ENCODE assay signal across 26 cellular contexts in the genomic region with DNA sequence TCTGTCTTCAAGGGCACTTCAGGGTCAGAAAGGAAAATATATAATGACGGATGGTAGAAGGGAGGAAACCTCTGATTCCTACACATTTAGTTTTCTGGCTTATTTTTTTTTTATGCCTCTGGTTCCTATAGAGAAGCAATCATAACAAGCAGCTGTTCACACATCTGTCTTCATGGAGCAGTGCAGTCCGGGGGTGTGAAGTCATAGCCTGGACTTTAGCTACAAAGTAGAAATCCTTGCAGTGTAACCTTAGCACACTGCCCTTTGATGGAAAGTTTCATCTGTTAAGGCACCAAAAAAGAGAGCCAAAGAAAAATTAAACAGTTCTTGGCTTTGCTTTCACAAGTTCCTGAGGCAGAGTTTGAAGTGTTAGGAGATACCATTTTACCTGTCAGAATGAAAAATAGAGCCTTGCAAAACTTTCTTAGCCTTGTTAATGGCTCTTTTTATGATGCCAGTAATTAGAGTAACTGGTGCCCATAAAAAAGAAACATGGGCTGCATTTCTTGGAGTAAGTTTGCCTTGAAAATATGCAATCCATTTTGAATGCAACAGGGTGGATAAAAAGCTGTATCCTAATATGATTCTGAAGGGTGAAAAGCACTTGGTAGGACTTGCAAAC.
DNase-seq lines count a peak whose midpoint lies in the region; ATAC-seq and TF ChIP-seq lines count a peak whose summit lies in the region.
"Had no signal": no experiment of that assay in that cellular context is flagged by ENCODE, and none has a peak within 500 bp of the region (broad histone marks: within the 10 kb centered on the region; RNA-seq: fewer than 3 reads in every experiment).

No MANE protein-coding gene starts in this region.

- no peaks in the 10 kb centered on the region for H3K27me3 ChIP-seq in esophagus muscularis mucosa
- H3K27me3 ChIP-seq in aorta (ENCODE audit: control insufficient read depth in 1 of 2, insufficient read depth in 2 of 2, low read length in 1 of 2) = no peaks in the 10 kb centered on the region
- H3K27me3 ChIP-seq: adrenal gland, brain microvascular endothelial cell, esophagus squamous epithelium, neutrophil had no signal

- no peak for TF ChIP-seq CTCF in esophagus muscularis mucosa (IDR thresholded peaks at IDR 0.05)
- TF ChIP-seq CTCF in mucosa of descending colon (IDR thresholded peaks at IDR 0.05) = no peak

- TF ChIP-seq POLR2A in esophagus muscularis mucosa (IDR thresholded peaks at IDR 0.05; ENCODE audit: low read depth) = no peak

- WGBS in esophagus muscularis mucosa = 48% methylated on average over 2 of the region's 2 CpGs
- 33 to 34% methylated on average over 2 of the region's 2 CpGs for WGBS in aorta, 2 donors

- H3K4me3 ChIP-seq in esophagus muscularis mucosa (no peak overlapping the region), mucosa of descending colon (no peak overlapping the region), aorta (ENCODE audit: low read length in 2 of 2) (no peak overlapping the region)
- H3K4me3 ChIP-seq: adrenal gland, esophagus squamous epithelium had no signal

- ATAC-seq in mucosa of descending colon (peak; percentile 37), aorta (ENCODE audit: low FRiP score) (peak; percentile 48)
- ATAC-seq: activated CD8-positive, alpha-beta T cell treated with anti-CD3 and anti-CD28 coated beads, Interleukin-2, amount 10 ng/mL, durations not matched to agents 7 days and 5 days; CD8-positive, alpha-beta T cell; stimulated activated effector memory CD8-positive, alpha-beta T cell treated with anti-CD3 and anti-CD28 coated beads, Interleukin-12 subunit alpha, Interleukin-12 subunit beta, amount 100 ng/mL, for 72 hours had no signal

- peak; percentile 4 for DNase-seq in DMS53 (lab: John Stamatoyannopoulos, UW)
- no peak for DNase-seq in DMS53 treated with DMSO at 0.1 percent for 48 hours (lab: John Stamatoyannopoulos, UW; ENCODE audit: unreplicated experiment)
- peak; percentile 26 for DNase-seq in esophagus muscularis mucosa (ENCODE audit: extremely low spot score)
- no peak for DNase-seq in mucosa of descending colon
- DNase-seq in aorta = no peak
- no peak for DNase-seq in AML-193 (lab: John Stamatoyannopoulos, UW)
- DNase-seq in glomerular visceral epithelial cell (ENCODE audit: extremely low spot score) = no peak
- no peak for DNase-seq in ACHN
- DNase-seq: 8988T; activated CD4-positive, alpha-beta T cell treated with anti-CD3 and anti-CD28 coated beads for 4 hours; activated CD8-positive, alpha-beta T cell treated with anti-CD3 and anti-CD28 coated beads, Interleukin-2, amount 10 ng/mL, durations not matched to agents 7 days and 5 days; activated naive CD4-positive, alpha-beta T cell treated with anti-CD3 and anti-CD28 coated beads for 36 hours; adrenal gland; brain microvascular endothelial cell; CD8-positive, alpha-beta T cell; cerebellar nuclear complex; esophagus squamous epithelium; hippocampal formation; Kasumi-1; NCI-H1417 treated with DMSO at 0.1 percent for 48 hours; NCI-H2081; stimulated activated CD4-positive, alpha-beta T cell treated with anti-CD3 and anti-CD28 coated beads, Interleukin-15, amount 100 ng/mL, for 24 hours; SW 1271; trophoblast cell had no signal

- H3K9me3 ChIP-seq in esophagus muscularis mucosa (no peaks in the 10 kb centered on the region), mucosa of descending colon (no peaks in the 10 kb centered on the region), aorta (ENCODE audit: control insufficient read depth, low read length) (no peaks in the 10 kb centered on the region)
- H3K9me3 ChIP-seq: adrenal gland, esophagus squamous epithelium, neutrophil had no signal

- TF ChIP-seq EP300 in esophagus muscularis mucosa (IDR thresholded peaks at IDR 0.05) = no peak

- intact Hi-C loops in esophagus muscularis mucosa (cut with DNase I) = no loop called here
- intact Hi-C loops in mucosa of descending colon (cut with DNase I, micrococcal nuclease) = no loop called here
- intact Hi-C loops in aorta (cut with DNase I) = no loop called here

- in situ Hi-C loops in ACHN (cut with HindIII; ENCODE audit: low pct_ligation_motif_present, low pct_unique_long_range_greater_than_20kb, low sequenced_read_pairs) = no loop called here

- peak overlapping the region; percentile 20 to 59 (median 47) for H3K27ac ChIP-seq in esophagus muscularis mucosa (replicated peaks in 1 of 4)
- peak overlapping the region in 1 of 2 donors; percentile 36 for H3K27ac ChIP-seq in aorta (ENCODE audit: low read depth in 1 of 2, low read length in 2 of 2)
- H3K27ac ChIP-seq: adrenal gland, brain microvascular endothelial cell, esophagus squamous epithelium, neutrophil had no signal

- H3K36me3 ChIP-seq in esophagus muscularis mucosa (peaks cover 0 to 5% (median 0%) of the 10 kb centered on the region in 4 donors), mucosa of descending colon (ENCODE audit: low read depth) (no peaks in the 10 kb centered on the region), aorta (ENCODE audit: control insufficient read depth in 1 of 2, insufficient read depth in 2 of 2, low read length in 1 of 2) (no peaks in the 10 kb centered on the region)
- H3K36me3 ChIP-seq: adrenal gland, brain microvascular endothelial cell, esophagus squamous epithelium, neutrophil had no signal

- H3K4me1 ChIP-seq in esophagus muscularis mucosa (peaks cover 0 to 23% (median 21%) of the 10 kb centered on the region in 4 donors), mucosa of descending colon (ENCODE audit: low read depth) (no peaks in the 10 kb centered on the region), aorta (ENCODE audit: control insufficient read depth in 1 of 2, insufficient read depth in 2 of 2, low read length in 2 of 2) (no peaks in the 10 kb centered on the region)
- H3K4me1 ChIP-seq: adrenal gland had no signal

Comparison
In these comparisons a context has a peak if more than half of its experiments do, and no peak if none do; other contexts are left out.
1. DNase-seq: peak in DMS53 (single experiment) and esophagus muscularis mucosa (single experiment); none in DMS53 treated with DMSO at 0.1 percent for 48 hours (single experiment), mucosa of descending colon (0 of 3), aorta (0 of 2), AML-193 (0 of 2), glomerular visceral epithelial cell (single experiment) and ACHN (single experiment).